Comparison of ENCODE assay signal across 10 cellular contexts in genomic region chr16:1078579-1079021, GRCh38. TPM values are rescaled to one million over a fixed set of nuclear protein-coding genes. Genes with fewer than 3 reads are reported as not detected.
DNase-seq lines count a peak whose midpoint lies in the region; ATAC-seq and TF ChIP-seq lines count a peak whose summit lies in the region.
"Had no signal": no experiment of that assay in that cellular context is flagged by ENCODE, and none has a peak within 500 bp of the region (broad histone marks: within the 10 kb centered on the region; RNA-seq: fewer than 3 reads in every experiment).

No MANE protein-coding gene starts in this region.

- no peak for ATAC-seq in GM21786 (IDR thresholded peaks at IDR 0.05; ENCODE audit: unreplicated experiment)
- no peak for ATAC-seq in HG02885 (IDR thresholded peaks at IDR 0.05; ENCODE audit: poor library complexity, unreplicated experiment)

- no peaks in the 10 kb centered on the region for H3K36me3 Mint-ChIP-seq in HFFc6 (ENCODE audit: low read depth)

- H3K4me3 Mint-ChIP-seq in HFFc6: no peak overlapping the region

- no peaks in the 10 kb centered on the region for H3K9me3 Mint-ChIP-seq in HFFc6

- H3K27me3 Mint-ChIP-seq in HFFc6 (ENCODE audit: insufficient read depth): peaks cover 8% of the 10 kb centered on the region; the same call in 1 of the 2 replicates

- no peak for TF ChIP-seq CTCF in HFFc6 (IDR thresholded peaks at IDR 0.05)

- DNase-seq in HFFc6 (peak; percentile 49), NCI-H774 (lab: John Stamatoyannopoulos, UW) (peak; percentile 65), dermis microvascular lymphatic vessel endothelial cell (ENCODE audit: low read depth in 2 of 2) (peak; percentile 84 to 94), renal cortical epithelial cell (ENCODE audit: low read depth) (peak; percentile 76), GDM1 (lab: John Stamatoyannopoulos, UW) (no peak)
- no peak for DNase-seq in activated CD4-positive, alpha-beta T cell treated with anti-CD3 and anti-CD28 coated beads for 48 hours
- DNase-seq: activated CD4-positive, alpha-beta T cell treated with anti-CD3 and anti-CD28 coated beads, Interleukin-2, amount 50 U/mL, for 48 hours; NCI-H1048 had no signal

- no peaks in the 10 kb centered on the region for H3K4me1 Mint-ChIP-seq in HFFc6 (ENCODE audit: low read depth)

- H3K27ac Mint-ChIP-seq in HFFc6: no peak overlapping the region

RNA-seq across cellular contexts. Expression of gene SSTR5, which starts 6.1 kb away (rescaled TPM):
- total RNA-seq in HFFc6 (2021; fragmentation: NEBNext Ultra II Directional; extraction: Animal tissue kit (Norgen Biotek cat#: 25700)): not detected
- total RNA-seq in dermis microvascular lymphatic vessel endothelial cell (0.13 and 0.38 TPM in 2 replicates), renal cortical epithelial cell (0.40 TPM in 1 of 2 replicates, not detected in the other)

RNA-seq across cellular contexts. Expression of gene C1QTNF8, which starts 17.4 kb away (rescaled TPM):
- not detected for total RNA-seq in HFFc6 (2021; fragmentation: NEBNext Ultra II Directional; extraction: Animal tissue kit (Norgen Biotek cat#: 25700))
- total RNA-seq in dermis microvascular lymphatic vessel endothelial cell (not detected in 2 replicates), renal cortical epithelial cell (not detected in 2 replicates)

Comparison
In these comparisons a context has a peak if more than half of its experiments do, and no peak if none do; other contexts are left out.
1. DNase-seq: peak in HFFc6 (single experiment), NCI-H774 (single experiment), dermis microvascular lymphatic vessel endothelial cell (2 of 2) and renal cortical epithelial cell (single experiment); none in GDM1 (single experiment) and activated CD4-positive, alpha-beta T cell treated with anti-CD3 and anti-CD28 coated beads for 48 hours (single experiment).